Comparison of ENCODE assay signal across 6 cellular contexts in genomic region chr1:157405662-157406061, GRCh38.
"Had no signal": no experiment of that assay in that cellular context is flagged by ENCODE, and none has a peak within 500 bp of the region (broad histone marks: within the 10 kb centered on the region; RNA-seq: fewer than 3 reads in every experiment).

No MANE protein-coding gene starts in this region.

- H3K4me3 Mint-ChIP-seq: IgD-negative memory B cell had no signal

- H3K4me3 ChIP-seq: GM23248, HAP-1 had no signal

- H3K9me3 Mint-ChIP-seq: IgD-negative memory B cell had no signal

- H2AFZ ChIP-seq: GM23248 had no signal

- H3K27ac ChIP-seq: GM23248 had no signal

- H3K4me1 ChIP-seq: HAP-1 had no signal

- DNase-seq: GM23248, GOT3, H7, KBM-7 had no signal

- H3K9ac ChIP-seq: GM23248 had no signal

- H3K9me3 ChIP-seq: HAP-1 had no signal

- H3K36me3 Mint-ChIP-seq: IgD-negative memory B cell had no signal

- H3K27ac Mint-ChIP-seq: IgD-negative memory B cell had no signal

- H3K36me3 ChIP-seq: HAP-1 had no signal
